ENCODE assay signal across 8 cellular contexts in the genomic region with DNA sequence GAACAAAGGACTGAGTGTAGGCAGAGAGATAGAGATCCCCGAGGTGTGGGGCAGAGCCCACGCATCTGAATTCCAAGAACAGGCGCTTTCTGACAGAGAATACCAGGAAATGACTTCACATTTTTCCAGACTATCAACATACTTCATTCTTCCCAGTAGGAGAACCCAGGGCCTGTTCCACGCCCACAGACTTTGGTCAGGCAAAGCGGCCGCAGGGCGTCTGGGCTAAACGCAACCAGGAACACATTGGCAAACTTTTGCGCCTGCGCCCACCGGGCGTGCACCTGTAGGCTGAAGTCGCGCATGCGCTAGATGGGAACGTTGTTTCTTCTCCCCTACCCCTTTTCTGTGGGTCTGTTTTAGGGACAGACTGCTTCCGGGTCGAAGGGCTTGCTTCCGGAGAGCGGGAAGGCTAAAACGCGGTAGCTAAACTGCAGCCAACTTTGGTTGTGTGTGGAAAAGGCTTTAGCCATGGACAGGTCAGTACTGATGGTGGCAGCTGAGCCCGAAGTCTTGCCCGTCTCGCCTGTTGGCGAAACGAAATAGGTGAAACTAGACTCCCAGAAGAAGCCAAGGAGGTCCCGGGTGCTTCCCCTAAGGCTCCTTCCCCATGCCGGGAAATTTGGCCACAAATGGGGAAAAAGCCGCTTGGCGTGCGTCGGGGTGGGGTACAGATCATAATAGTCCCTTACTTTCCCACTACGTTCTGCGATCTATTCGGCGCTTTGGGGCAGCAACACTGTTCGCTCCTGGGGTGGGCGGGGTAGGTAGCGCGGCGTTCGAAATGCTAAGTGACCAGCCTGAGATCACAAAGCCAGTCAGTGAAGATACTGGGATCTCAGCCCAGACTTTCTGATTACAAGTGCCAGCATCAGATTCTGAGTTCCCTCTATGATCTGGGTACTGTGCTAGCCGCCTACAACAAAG. TPM values are rescaled to one million over a fixed set of nuclear protein-coding genes. Genes with fewer than 3 reads are reported as not detected.
DNase-seq lines count a peak whose midpoint lies in the region; ATAC-seq and TF ChIP-seq lines count a peak whose summit lies in the region.

A gene (plus strand): TSS at position 384 of the 927 bp plus-strand sequence. CDS start 88 bp downstream, at position 472.

- H3K4me3 ChIP-seq in upper lobe of right lung: peak within 1 kb of the TSS; percentile 82

- no peaks in the 10 kb centered on the region for H3K9me3 ChIP-seq in upper lobe of right lung

- TF ChIP-seq CTCF in GM13976 (IDR thresholded peaks at IDR 0.05; ENCODE audit: borderline replicate concordance, control extremely low read depth, extremely low read depth, insufficient read depth, missing control alignments): no peak
- TF ChIP-seq CTCF in upper lobe of right lung (IDR thresholded peaks at IDR 0.05): no peak

- intact Hi-C loops in T-helper 1 cell treated with Interleukin-12 subunit alpha and Interleukin-12 subunit beta and Interleukin-4 antibody, amounts not matched to agents 30 ng/mL and 1 ng/mL, for 36 hours (cut with micrococcal nuclease): loop anchor here (1.0 to 10.0 kb wide), 14 partner anchors 12 to 1420 kb away; a partner anchor contains a TSS
- intact Hi-C loops in left cardiac atrium (cut with DNase I) (loop anchor here (5.0 to 10.0 kb wide), 2 partner anchors 320 to 332 kb away; no protein-coding TSS in a partner anchor), posterior vena cava (cut with DNase I) (loop anchor here in 1 of 2 donors (2.0 to 5.0 kb wide), 2 partner anchors 70 to 330 kb away; no protein-coding TSS in a partner anchor), upper lobe of right lung (cut with DNase I) (loop anchor here (10.0 kb wide), 1 partner anchor 332 kb away; no protein-coding TSS in a partner anchor)

- peaks cover 15% of the 10 kb centered on the region for H3K36me3 ChIP-seq in upper lobe of right lung

- ATAC-seq in HG02870 (IDR thresholded peaks at IDR 0.05; ENCODE audit: unreplicated experiment) (peak; percentile 96), left cardiac atrium (peak; percentile 98 to 99), upper lobe of right lung (peak; percentile 98)

- peaks cover 15% of the 10 kb centered on the region for H3K4me1 ChIP-seq in upper lobe of right lung

- no peaks in the 10 kb centered on the region for H3K27me3 ChIP-seq in upper lobe of right lung

- DNase-seq in GM13976 (ENCODE audit: low spot score) (peak; percentile 92), NCI-H146 treated with DMSO at 0.1 percent for 48 hours (lab: John Stamatoyannopoulos, UW; ENCODE audit: unreplicated experiment) (peak; percentile 97), amniotic stem cell (lab: John Stamatoyannopoulos, UW) (peak; percentile 99), left cardiac atrium (peak; percentile 100), posterior vena cava (ENCODE audit: low spot score) (peak; percentile 100), upper lobe of right lung (peak; percentile 99)

- peak within 1 kb of the TSS; percentile 84 for H3K27ac ChIP-seq in upper lobe of right lung

- in situ Hi-C loops in GM13976 (cut with MboI; ENCODE audit: low sequenced_read_pairs, unreplicated experiment): loop anchor here (25.0 kb wide), 1 partner anchor 650 kb away; no protein-coding TSS in a partner anchor

RNA-seq across cellular contexts. Expression of the gene that starts here (rescaled TPM):
- total RNA-seq in T-helper 1 cell treated with Interleukin-12 subunit alpha and Interleukin-12 subunit beta and Interleukin-4 antibody, amounts not matched to agents 30 ng/mL and 1 ng/mL, for 36 hours: 79.2 and 93.6 TPM in 2 replicates
- 10 to 100 TPM; 23.5 to 31.6 TPM for total RNA-seq in left cardiac atrium
- 10 to 100 TPM; 31.2 to 33.8 TPM for total RNA-seq in posterior vena cava
- 22.7 TPM for total RNA-seq in upper lobe of right lung

Comparison
In these comparisons a context has a peak if more than half of its experiments do, and no peak if none do; other contexts are left out.
1. Peak in every context shown above with its lines: DNase-seq, ATAC-seq, H3K4me3 ChIP-seq and H3K27ac ChIP-seq.